In the genomic region with DNA sequence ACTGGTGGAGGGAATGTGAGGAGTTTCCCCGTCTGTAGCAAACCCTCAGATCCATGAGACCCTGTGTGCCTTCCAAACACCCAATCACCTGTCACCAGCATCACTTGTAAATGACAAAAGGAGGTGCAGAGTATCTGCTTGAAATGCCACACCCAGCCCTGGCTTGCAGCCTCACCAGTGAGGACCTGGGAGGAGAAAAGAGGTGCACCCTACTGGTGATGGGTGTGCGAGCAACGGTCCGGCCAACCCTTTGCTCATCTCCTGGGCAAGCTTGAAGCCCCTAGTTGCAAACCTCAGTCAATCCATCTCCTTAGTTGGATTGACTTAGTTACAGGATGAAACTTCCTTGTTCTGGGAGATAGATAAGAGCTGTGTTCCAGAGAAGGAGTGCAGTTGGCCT, we compare ENCODE assay signal across 9 cellular contexts.
DNase-seq lines count a peak whose midpoint lies in the region; ATAC-seq and TF ChIP-seq lines count a peak whose summit lies in the region.
"Had no signal": no experiment of that assay in that cellular context is flagged by ENCODE, and none has a peak within 500 bp of the region (broad histone marks: within the 10 kb centered on the region; RNA-seq: fewer than 3 reads in every experiment).

No MANE protein-coding gene starts in this region.

- CTCF ChIA-PET in activated CD4-positive, alpha-beta memory T cell treated with anti-CD3 and anti-CD28 coated beads for 36 hours (lab: Charles Lee), result interaction anchor here (4.4 kb wide), 1 partner anchor 182 kb away, joined by 110 read pairs; no protein-coding TSS in a partner anchor
- CTCF ChIA-PET in A673 (lab: Charles Lee), result interaction anchor here (0.7 kb wide), 1 partner anchor 184 kb away, joined by 4 read pairs; no protein-coding TSS in a partner anchor

- no peaks in the 10 kb centered on the region for H3K36me3 ChIP-seq in A673 (ENCODE audit: insufficient read depth, low read length, poor library complexity, severe bottlenecking)
- no peaks in the 10 kb centered on the region for H3K36me3 ChIP-seq in uterus

- no peaks in the 10 kb centered on the region for H3K36me3 Mint-ChIP-seq in activated CD4-positive, alpha-beta memory T cell treated with anti-CD3 and anti-CD28 coated beads for 36 hours

- H3K4me1 Mint-ChIP-seq in activated CD4-positive, alpha-beta memory T cell treated with anti-CD3 and anti-CD28 coated beads for 36 hours (ENCODE audit: low read depth), result peaks cover 2% of the 10 kb centered on the region

- DNase-seq in COLO668 (lab: John Stamatoyannopoulos, UW; ENCODE audit: unreplicated experiment) (peak; percentile 38), A673 (ENCODE audit: low spot score) (no peak), uterus (no peak), NCI-H187 (lab: John Stamatoyannopoulos, UW) (no peak)
- DNase-seq in activated CD4-positive, alpha-beta memory T cell treated with anti-CD3 and anti-CD28 coated beads for 36 hours, result peak; percentile 34

- H3K4me3 Mint-ChIP-seq in activated CD4-positive, alpha-beta memory T cell treated with anti-CD3 and anti-CD28 coated beads for 36 hours, result no peak overlapping the region
- H3K4me3 Mint-ChIP-seq: activated T-cell treated with anti-CD3 and anti-CD28 coated beads, Interleukin-2, amount 50 U/mL, for 72 hours had no signal

- TF ChIP-seq CTCF in A673 (conservative IDR thresholded peaks at IDR 0.05; ENCODE audit: low read depth, low read length), result no peak
- no peak for TF ChIP-seq CTCF in uterus (IDR thresholded peaks at IDR 0.05)

- POLR2A ChIA-PET in activated CD4-positive, alpha-beta memory T cell treated with anti-CD3 and anti-CD28 coated beads for 36 hours (lab: Charles Lee), result interaction anchor here (2.4 kb wide), 1 partner anchor 184 kb away, joined by 20 read pairs; no protein-coding TSS in a partner anchor
- POLR2A ChIA-PET in A673 (lab: Charles Lee; ENCODE audit: low non-redundant PET), result no interaction called here

- H3K9me3 ChIP-seq in A673 (ENCODE audit: low read depth, low read length, poor library complexity, severe bottlenecking), result no peaks in the 10 kb centered on the region
- no peaks in the 10 kb centered on the region for H3K9me3 ChIP-seq in uterus

- no peak overlapping the region for H3K27ac Mint-ChIP-seq in activated CD4-positive, alpha-beta memory T cell treated with anti-CD3 and anti-CD28 coated beads for 36 hours
- H3K27ac Mint-ChIP-seq: activated T-cell treated with anti-CD3 and anti-CD28 coated beads, Interleukin-2, amount 50 U/mL, for 72 hours had no signal

- H3K4me1 ChIP-seq in A673 (ENCODE audit: insufficient read depth, low read length, poor library complexity, severe bottlenecking) (no peaks in the 10 kb centered on the region), uterus (no peaks in the 10 kb centered on the region)

- no peak for TF ChIP-seq POLR2A in uterus (IDR thresholded peaks at IDR 0.05)

- H3K27ac ChIP-seq in A673 (ENCODE audit: low read depth, low read length, poor library complexity, severe bottlenecking), result no peak overlapping the region
- H3K27ac ChIP-seq in uterus, result no peak overlapping the region

- no peaks in the 10 kb centered on the region for H3K9me3 Mint-ChIP-seq in activated CD4-positive, alpha-beta memory T cell treated with anti-CD3 and anti-CD28 coated beads for 36 hours
- H3K9me3 Mint-ChIP-seq: activated T-cell treated with anti-CD3 and anti-CD28 coated beads, Interleukin-2, amount 50 U/mL, for 72 hours had no signal

- H3K27me3 Mint-ChIP-seq in activated CD4-positive, alpha-beta memory T cell treated with anti-CD3 and anti-CD28 coated beads for 36 hours, result no peaks in the 10 kb centered on the region

- no peak overlapping the region for H3K4me3 ChIP-seq in A673 (ENCODE audit: low read depth, low read length, poor library complexity, severe bottlenecking)
- no peak overlapping the region for H3K4me3 ChIP-seq in uterus

- ATAC-seq in GM18861 (IDR thresholded peaks at IDR 0.05; ENCODE audit: unreplicated experiment) (peak; percentile 81), HG03159 (IDR thresholded peaks at IDR 0.05; ENCODE audit: unreplicated experiment) (peak; percentile 52), HG02938 (IDR thresholded peaks at IDR 0.05; ENCODE audit: unreplicated experiment) (no peak)

- intact Hi-C loops in activated CD4-positive, alpha-beta memory T cell treated with anti-CD3 and anti-CD28 coated beads for 36 hours (cut with micrococcal nuclease), result loop anchor here (2.0 kb wide), 1 partner anchor 61 kb away; no protein-coding TSS in a partner anchor
- intact Hi-C loops in A673 (cut with micrococcal nuclease; ENCODE audit: unreplicated experiment), result loop anchor here (10.0 kb wide), 1 partner anchor 589 kb away; no protein-coding TSS in a partner anchor
- intact Hi-C loops in uterus (cut with DNase I; ENCODE audit: low total_unique reads), result no loop called here

- H3K27me3 ChIP-seq in A673 (replicated peaks; ENCODE audit: insufficient read depth, low read depth, low read length, poor library complexity) (no peaks in the 10 kb centered on the region), uterus (no peaks in the 10 kb centered on the region)

- BruUV-seq in A673 (replicated peaks; lab: Mats Ljungman, UMichigan), result no TSS peak

Comparison
In these comparisons a context has a peak if more than half of its experiments do, and no peak if none do; other contexts are left out.
1. DNase-seq: peak in COLO668 (single experiment) and activated CD4-positive, alpha-beta memory T cell treated with anti-CD3 and anti-CD28 coated beads for 36 hours (single experiment); none in A673 (single experiment), uterus (0 of 2) and NCI-H187 (0 of 2).